Comparison of ENCODE assay signal across 8 cellular contexts in genomic region chr5:140633081-140633471, GRCh38. TPM values are rescaled to one million over a fixed set of nuclear protein-coding genes. Genes with fewer than 3 reads are reported as not detected.
DNase-seq lines count a peak whose midpoint lies in the region; ATAC-seq, FAIRE-seq and TF ChIP-seq lines count a peak whose summit lies in the region.

TSS of gene CD14 (minus strand) at chr5:140633175. CDS start at chr5:140633071, 104 bp downstream.

- no peaks in the 10 kb centered on the region for H3K36me3 ChIP-seq in CD8-positive, alpha-beta T cell (ENCODE audit: insufficient read depth, low read length)

- H3K27me3 ChIP-seq in CD8-positive, alpha-beta T cell (ENCODE audit: insufficient read depth, low read length), result no peaks in the 10 kb centered on the region

- H3K27ac Mint-ChIP-seq in CD8-positive, alpha-beta T cell, result peak within 1 kb of the TSS; percentile 74

- no peaks in the 10 kb centered on the region for H3K9me3 ChIP-seq in CD8-positive, alpha-beta T cell (ENCODE audit: low read length)

- no peaks in the 10 kb centered on the region for H3K36me3 Mint-ChIP-seq in CD8-positive, alpha-beta T cell

- peaks cover 27% of the 10 kb centered on the region for H3K4me1 Mint-ChIP-seq in CD8-positive, alpha-beta T cell (ENCODE audit: low read depth)

- peak; percentile 13 for ATAC-seq in CD8-positive, alpha-beta T cell
- peak; percentile 88 for ATAC-seq in omental fat pad (ENCODE audit: low FRiP score)
- ATAC-seq in HG03045 (IDR thresholded peaks at IDR 0.05; ENCODE audit: unreplicated experiment), result no peak

- no peak for FAIRE-seq in GM12891 (lab: Jason Lieb, UNC)

- H3K27me3 Mint-ChIP-seq in CD8-positive, alpha-beta T cell (ENCODE audit: low read depth), result peaks cover 3% of the 10 kb centered on the region

- intact Hi-C loops in CD8-positive, alpha-beta T cell (cut with DNase I, micrococcal nuclease), result loop anchor here (2.0 to 10.0 kb wide), 6 partner anchors 14 to 692 kb away; partner anchors contain the start of genes CYSTM1 (in 1 of the 2), IK (in 1 of the 2), NDUFA2 (in 1 of the 2) and PFDN1 (in 1 of the 2)

- H3K9me3 Mint-ChIP-seq in CD8-positive, alpha-beta T cell, result no peaks in the 10 kb centered on the region

- H3K4me1 ChIP-seq in CD8-positive, alpha-beta T cell (ENCODE audit: insufficient read depth, low read length), result peaks cover 15% of the 10 kb centered on the region

- peak within 1 kb of the TSS; percentile 48 for H3K27ac ChIP-seq in CD8-positive, alpha-beta T cell (ENCODE audit: low read depth, low read length)
- peak within 1 kb of the TSS; percentile 49 for H3K27ac ChIP-seq in VCaP

- no peak for DNase-seq in CD8-positive, alpha-beta T cell
- peak; percentile 45 for DNase-seq in HCEC 1CT
- peak; percentile 34 for DNase-seq in fibroblast of peridontal ligament (ENCODE audit: extremely low read depth)
- peak; percentile 62 for DNase-seq in omental fat pad (ENCODE audit: low spot score)
- no peak for DNase-seq in effector CD4-positive, alpha-beta T cell
- no peak for DNase-seq in GM12891 (ENCODE audit: insufficient read length, low spot score)

- no peak for TF ChIP-seq CTCF in CD8-positive, alpha-beta T cell (IDR thresholded peaks at IDR 0.05)
- TF ChIP-seq CTCF in VCaP (conservative IDR thresholded peaks at IDR 0.05) (no peak), omental fat pad (IDR thresholded peaks at IDR 0.05) (no peak)

- POLR2A ChIA-PET in CD8-positive, alpha-beta T cell (lab: Charles Lee), result interaction anchor here (1.0 to 2.6 kb wide), 5 partner anchors 14 to 232 kb away, joined by 3 to 15 read pairs (median 4); partner anchors contain the start of genes ANKHD1, APBB3, EIF4EBP3 and IK

- CTCF ChIA-PET in CD8-positive, alpha-beta T cell (lab: Charles Lee), result interaction anchor here (0.8 to 2.0 kb wide), 5 partner anchors 14 to 85 kb away, joined by 3 to 14 read pairs (median 3); partner anchors contain the start of genes EIF4EBP3, IK and NDUFA2

- H3K4me3 Mint-ChIP-seq in CD8-positive, alpha-beta T cell, result peak within 1 kb of the TSS; percentile 90

- no peak for TF ChIP-seq POLR2A in GM12891 (IDR thresholded peaks at IDR 0.05; ENCODE audit: low read depth, low read length)

- H3K4me3 ChIP-seq in CD8-positive, alpha-beta T cell (ENCODE audit: low read depth, low read length), result peak within 1 kb of the TSS; percentile 84

TF ChIP-seq in GM12891, 5 proteins besides CTCF, POLR2A, EP300 and RAD21:
- TF ChIP-seq POLR2AphosphoS5 (IDR thresholded peaks at IDR 0.05; ENCODE audit: low read depth, low read length), result no peak

RNA-seq across cellular contexts. Expression of gene CD14, which starts in this region (rescaled TPM):
- under 1 TPM; 0.49 to 0.56 TPM for total RNA-seq in CD8-positive, alpha-beta T cell
- total RNA-seq in omental fat pad, result 100 to 1,000 TPM; 129 to 173 (median 158) TPM
- polyA plus RNA-seq in GM12891 (2012; ENCODE audit: low read depth, missing spikeins), result 0.15 TPM

Comparison
In these comparisons a context has a peak if more than half of its experiments do, and no peak if none do; other contexts are left out.
1. RNA of gene CD14 (total RNA-seq): 129 to 173 TPM in omental fat pad; 0.49 to 0.56 TPM in CD8-positive, alpha-beta T cell; every median in the first group is over 10 times any median in the second.
2. Peak in ATAC-seq, H3K4me3 ChIP-seq and H3K27ac ChIP-seq in CD8-positive, alpha-beta T cell; RNA of the gene not detected or under 1 TPM.
3. DNase-seq: peak in HCEC 1CT (single experiment), fibroblast of peridontal ligament (single experiment) and omental fat pad (single experiment); none in CD8-positive, alpha-beta T cell (0 of 7), effector CD4-positive, alpha-beta T cell (single experiment) and GM12891 (single experiment).